ENCODE assay signal across 8 cellular contexts in the genomic region with DNA sequence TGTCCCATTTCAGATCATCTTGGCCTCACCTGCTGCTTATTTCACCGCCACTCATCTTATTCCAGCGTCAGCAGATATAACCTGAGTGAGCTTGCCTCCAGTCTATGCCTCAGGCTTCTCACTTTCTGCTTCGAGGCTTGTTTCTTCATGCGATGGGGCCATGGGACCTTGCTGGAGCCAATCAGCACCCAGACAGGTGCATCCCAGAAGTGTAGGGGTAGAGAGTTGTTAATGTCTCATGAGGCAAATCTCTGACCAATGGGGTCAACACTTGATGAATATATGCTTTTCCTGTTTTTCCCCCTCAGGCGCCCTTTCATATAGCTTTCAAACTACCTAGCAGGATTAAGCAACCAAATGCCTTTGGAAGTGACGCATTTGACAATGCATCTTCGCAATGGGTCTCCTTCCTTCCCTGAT. TPM values are rescaled to one million over a fixed set of nuclear protein-coding genes. Genes with fewer than 3 reads are reported as not detected.
DNase-seq lines count a peak whose midpoint lies in the region; ATAC-seq and TF ChIP-seq lines count a peak whose summit lies in the region.

No MANE protein-coding gene starts in this region.

- H3K27ac ChIP-seq in DOHH2 (ENCODE audit: low read depth, low read length) (no peak overlapping the region), coronary artery (peak overlapping the region; percentile 72 to 86), prostate gland (peak overlapping the region; percentile 84 to 85)

- TF ChIP-seq POLR2A in NB4 (IDR thresholded peaks at IDR 0.05; ENCODE audit: extremely low read depth, insufficient read length) (no peak), prostate gland (IDR thresholded peaks at IDR 0.05) (no peak)

- H3K9me3 ChIP-seq in DOHH2 (ENCODE audit: control insufficient read depth, insufficient read depth, low read length) (no peaks in the 10 kb centered on the region), prostate gland (no peaks in the 10 kb centered on the region)

- no peaks in the 10 kb centered on the region for H3K9me2 ChIP-seq in DOHH2 (replicated peaks; ENCODE audit: control insufficient read depth, low read length)

- H3F3A ChIP-seq in DOHH2 (ENCODE audit: control insufficient read depth, insufficient read depth), result peaks cover 4% of the 10 kb centered on the region; the same call in 1 of the 2 replicates

- peak overlapping the region; percentile 76 for H3K4me2 ChIP-seq in DOHH2 (ENCODE audit: low read length)

- DNase-seq in NB4 (ENCODE audit: low read depth), result no peak
- no peak for DNase-seq in coronary artery (ENCODE audit: low spot score)
- no peak for DNase-seq in prostate gland (ENCODE audit: low spot score)
- DNase-seq in NCI-H774 (lab: John Stamatoyannopoulos, UW), result no peak
- no peak for DNase-seq in NOMO-1 (lab: John Stamatoyannopoulos, UW; ENCODE audit: unreplicated experiment in 2 of 2)
- no peak for DNase-seq in A172 (ENCODE audit: low spot score)

- peaks cover 23% of the 10 kb centered on the region for H3K4me1 ChIP-seq in DOHH2 (ENCODE audit: control insufficient read depth, low read length)
- H3K4me1 ChIP-seq in prostate gland (replicated peaks), result no peaks in the 10 kb centered on the region

- 70% methylated on average over 7 of the region's 7 CpGs for WGBS in prostate gland

- no peaks in the 10 kb centered on the region for H4K20me1 ChIP-seq in DOHH2 (ENCODE audit: control insufficient read depth, insufficient read depth, low read depth, low read length)

- TF ChIP-seq CTCF in DOHH2 (IDR thresholded peaks at IDR 0.05; ENCODE audit: low read depth, low read length, poor library complexity, severe bottlenecking), result no peak
- TF ChIP-seq CTCF in NB4 (IDR thresholded peaks at IDR 0.05; ENCODE audit: low read depth, low read length), result no peak
- no peak for TF ChIP-seq CTCF in coronary artery (IDR thresholded peaks at IDR 0.05)
- TF ChIP-seq CTCF in prostate gland (IDR thresholded peaks at IDR 0.05), result no peak

- H3K27me3 ChIP-seq in DOHH2 (ENCODE audit: control insufficient read depth, low read length) (0 out of 2 replicates have a peak, but pooled peaks cover 2% of the 10 kb centered on the region), prostate gland (replicated peaks; ENCODE audit: insufficient read depth) (no peaks in the 10 kb centered on the region)

- intact Hi-C loops in prostate gland (cut with DNase I), result no loop called here

- H3K4me3 ChIP-seq in DOHH2 (ENCODE audit: low read length) (peak overlapping the region; percentile 91), NB4 (ENCODE audit: low read depth, low read length) (peak overlapping the region; percentile 82), coronary artery (peak overlapping the region; percentile 97), prostate gland (no peak overlapping the region)

- H3K36me3 ChIP-seq in DOHH2 (ENCODE audit: control insufficient read depth, low read length) (no peaks in the 10 kb centered on the region), prostate gland (no peaks in the 10 kb centered on the region)

- no peaks in the 10 kb centered on the region for H3K79me2 ChIP-seq in DOHH2 (ENCODE audit: control insufficient read depth, low read length)

- ATAC-seq in HG02852 (IDR thresholded peaks at IDR 0.05; ENCODE audit: unreplicated experiment), result no peak

RNA-seq across cellular contexts. Expression of a gene that starts 0.9 kb away (rescaled TPM):
- total RNA-seq in prostate gland, result 100 to 1,000 TPM in 1 of 2 donors, 10 to 100 TPM in 1; 40.0 to 105 TPM
- 22.4 and 24.8 TPM in 2 replicates for total RNA-seq in A172 (2014; rRNA removed; shearing (Covaris generic))

RNA-seq across cellular contexts. Expression of a gene that starts 3.5 kb away (rescaled TPM):
- under 1 TPM in 1 of 2 donors, not detected in 1; 0.23 TPM for total RNA-seq in prostate gland
- not detected in 2 replicates for total RNA-seq in A172 (2014; rRNA removed; shearing (Covaris generic))

RNA-seq across cellular contexts. Expression of a gene that starts 52.4 kb away (rescaled TPM):
- 10 to 100 TPM; 15.3 to 20.6 TPM for total RNA-seq in prostate gland
- 45.9 and 46.4 TPM in 2 replicates for total RNA-seq in A172 (2014; rRNA removed; shearing (Covaris generic))

RNA-seq across cellular contexts. Expression of a gene that starts 55.0 kb away (rescaled TPM):
- total RNA-seq in prostate gland, result 10 to 100 TPM; 13.7 to 18.9 TPM
- 48.2 and 69.7 TPM in 2 replicates for total RNA-seq in A172 (2014; rRNA removed; shearing (Covaris generic))

RNA-seq across cellular contexts. Expression of a gene that starts 55.6 kb away (rescaled TPM):
- total RNA-seq in prostate gland, result 10 to 100 TPM; 21.1 to 31.8 TPM
- total RNA-seq in A172 (2014; rRNA removed; shearing (Covaris generic)), result 64.2 and 79.8 TPM in 2 replicates

Comparison
In these comparisons a context has a peak if more than half of its experiments do, and no peak if none do; other contexts are left out.
1. H3K4me3 ChIP-seq: peak in DOHH2 (single experiment), NB4 (single experiment) and coronary artery (single experiment); none in prostate gland (0 of 2).